ENCODE assay signal across 2 cellular contexts in genomic region chr5:169861433-169861832, GRCh38.
A peak's percentile ranks its signal among the peaks of the same experiment; 100 is the strongest.
TF ChIP-seq lines count a peak whose summit lies in the region.

No MANE protein-coding gene starts in this region.

TF ChIP-seq in IMR-90, 13 proteins besides CTCF, POLR2A, EP300 and RAD21:
- TF ChIP-seq RCOR1 (IDR thresholded peaks at IDR 0.05; ENCODE audit: insufficient replicate concordance, low read length) = no peak
- TF ChIP-seq BHLHE40 (IDR thresholded peaks at IDR 0.05; ENCODE audit: low read depth, low read length) = no peak
- TF ChIP-seq RFX5 (IDR thresholded peaks at IDR 0.05; ENCODE audit: low read depth, low read length) = no peak
- no peak for TF ChIP-seq MAZ (IDR thresholded peaks at IDR 0.05; ENCODE audit: borderline replicate concordance, low read depth, low read length)
- peak; percentile 89 for TF ChIP-seq CEBPB (IDR thresholded peaks at IDR 0.05; ENCODE audit: low read depth, low read length)
- no peak for TF ChIP-seq MXI1 (IDR thresholded peaks at IDR 0.05; ENCODE audit: borderline replicate concordance, low read depth, low read length)

TF ChIP-seq in K562, 482 proteins besides CTCF, POLR2A, EP300 and RAD21:
- no peak for TF ChIP-seq ZNF77 (CRISPR knock-in tag; IDR thresholded peaks at IDR 0.05)
- TF ChIP-seq GATAD2B (IDR thresholded peaks at IDR 0.05; ENCODE audit: borderline replicate concordance) = no peak
- no peak for TF ChIP-seq SETDB1 (IDR thresholded peaks at IDR 0.05; ENCODE audit: low read length)
- TF ChIP-seq CEBPG (CRISPR knock-in tag; IDR thresholded peaks at IDR 0.05) = no peak
- peak; percentile 18 to 61; a peak in 2 of 4 replicates for TF ChIP-seq CEBPG (tag; conservative IDR thresholded peaks at IDR 0.05 in 1 of 2, IDR thresholded peaks at IDR 0.05 in 1 of 2)
- TF ChIP-seq MTA1 (IDR thresholded peaks at IDR 0.05; ENCODE audit: borderline replicate concordance) = no peak
- peak; percentile 56; the same call in 1 of the 2 replicates for TF ChIP-seq CEBPB (tag; IDR thresholded peaks at IDR 0.05)
- TF ChIP-seq, protein P1, sequence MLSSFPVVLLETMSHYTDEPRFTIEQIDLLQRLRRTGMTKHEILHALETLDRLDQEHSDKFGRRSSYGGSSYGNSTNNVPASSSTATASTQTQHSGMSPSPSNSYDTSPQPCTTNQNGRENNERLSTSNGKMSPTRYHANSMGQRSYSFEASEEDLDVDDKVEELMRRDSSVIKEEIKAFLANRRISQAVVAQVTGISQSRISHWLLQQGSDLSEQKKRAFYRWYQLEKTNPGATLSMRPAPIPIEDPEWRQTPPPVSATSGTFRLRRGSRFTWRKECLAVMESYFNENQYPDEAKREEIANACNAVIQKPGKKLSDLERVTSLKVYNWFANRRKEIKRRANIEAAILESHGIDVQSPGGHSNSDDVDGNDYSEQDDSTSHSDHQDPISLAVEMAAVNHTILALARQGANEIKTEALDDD (IDR thresholded peaks at IDR 0.05) = no peak
TF ChIP-seq in K562: peak in this region for 2.
